In genomic region chr4:70938087-70938486, GRCh38 we compare ENCODE assay signal across 25 cellular contexts.
"Had no signal": no experiment of that assay in that cellular context is flagged by ENCODE, and none has a peak within 500 bp of the region (broad histone marks: within the 10 kb centered on the region; RNA-seq: fewer than 3 reads in every experiment).

No MANE protein-coding gene starts in this region.

- H3K4me3 ChIP-seq: gastrocnemius medialis, prostate gland, right atrium auricular region, testis, tibial artery, upper lobe of left lung had no signal

- H3K4me3 Mint-ChIP-seq: endodermal cell; naive thymus-derived CD4-positive, alpha-beta T cell; nephron; stimulated activated effector memory CD8-positive, alpha-beta T cell treated with anti-CD3 and anti-CD28 coated beads, Interleukin-12 subunit alpha, Interleukin-12 subunit beta, amount 100 ng/mL, for 72 hours had no signal

- H3K36me3 Mint-ChIP-seq: stimulated activated effector memory CD8-positive, alpha-beta T cell treated with anti-CD3 and anti-CD28 coated beads, Interleukin-12 subunit alpha, Interleukin-12 subunit beta, amount 100 ng/mL, for 72 hours had no signal

- H3K36me3 ChIP-seq: gastrocnemius medialis, prostate gland, right atrium auricular region, tibial artery, upper lobe of left lung had no signal

- H3K4me1 Mint-ChIP-seq: nephron had no signal

- FAIRE-seq: keratinocyte, urothelium cell line had no signal

- H3K27ac Mint-ChIP-seq: endodermal cell; naive thymus-derived CD4-positive, alpha-beta T cell; nephron; stimulated activated effector memory CD8-positive, alpha-beta T cell treated with anti-CD3 and anti-CD28 coated beads, Interleukin-12 subunit alpha, Interleukin-12 subunit beta, amount 100 ng/mL, for 72 hours had no signal

- DNase-seq: effector CD8-positive, alpha-beta T cell; endodermal cell; foreskin fibroblast; gastrocnemius medialis; head of caudate nucleus; mesendoderm; midbrain; naive thymus-derived CD4-positive, alpha-beta T cell; nucleus accumbens; stimulated activated CD4-positive, alpha-beta T cell treated with anti-CD3 and anti-CD28 coated beads, Interleukin-2, amount 100 ng/mL, for 24 hours; stimulated activated CD4-positive, alpha-beta T cell treated with anti-CD3 and anti-CD28 coated beads, Interleukin-4, amount 100 ng/mL, for 24 hours; stimulated activated naive CD8-positive, alpha-beta T cell treated with anti-CD3 and anti-CD28 coated beads, Interleukin-15, Interleukin-2, amounts not matched to agents 100 U/mL and 50 U/mL, for 24 hours; substantia nigra; testis; tibial artery had no signal

- H3K4me1 ChIP-seq: gastrocnemius medialis, prostate gland, right atrium auricular region, testis, tibial artery had no signal

- H3K27me3 ChIP-seq: gastrocnemius medialis, right atrium auricular region, testis, tibial artery, upper lobe of left lung had no signal

- H3K9me3 Mint-ChIP-seq: endodermal cell; naive thymus-derived CD4-positive, alpha-beta T cell; stimulated activated effector memory CD8-positive, alpha-beta T cell treated with anti-CD3 and anti-CD28 coated beads, Interleukin-12 subunit alpha, Interleukin-12 subunit beta, amount 100 ng/mL, for 72 hours had no signal

- ATAC-seq: esophagus mucosa; gastrocnemius medialis; naive thymus-derived CD4-positive, alpha-beta T cell; sciatic nerve; stimulated activated effector memory CD8-positive, alpha-beta T cell treated with anti-CD3 and anti-CD28 coated beads, Interleukin-12 subunit alpha, Interleukin-12 subunit beta, amount 100 ng/mL, for 72 hours; stimulated activated naive CD8-positive, alpha-beta T cell treated with anti-CD3 and anti-CD28 coated beads, Interleukin-15, Interleukin-2, amounts not matched to agents 100 U/mL and 50 U/mL, for 24 hours had no signal

- H3K9me3 ChIP-seq: gastrocnemius medialis, prostate gland, right atrium auricular region, testis, tibial artery, upper lobe of left lung had no signal

- H3K27me3 Mint-ChIP-seq: naive thymus-derived CD4-positive, alpha-beta T cell had no signal

- H3K27ac ChIP-seq: epithelial cell of prostate, gastrocnemius medialis, prostate gland, right atrium auricular region, testis, tibial artery, upper lobe of left lung had no signal
